Comparison of ENCODE assay signal across 18 cellular contexts in genomic region chr7:42650171-42650570, GRCh38.
"Had no signal": no experiment of that assay in that cellular context is flagged by ENCODE, and none has a peak within 500 bp of the region (broad histone marks: within the 10 kb centered on the region; RNA-seq: fewer than 3 reads in every experiment).

No MANE protein-coding gene starts in this region.

- ATAC-seq: activated CD8-positive, alpha-beta memory T cell treated with anti-CD3 and anti-CD28 coated beads, Interleukin-2, amount 10 ng/mL, durations not matched to agents 7 days and 5 days; activated CD8-positive, alpha-beta T cell treated with anti-CD3 and anti-CD28 coated beads for 36 hours; foreskin keratinocyte; stimulated activated naive B cell treated with anti-CD40 and anti-IgM and Interleukin-4, amounts not matched to agents 10 μg/mL and 1 μg/mL and 100 μg/mL, for 72 hours had no signal

- DNase-seq: activated CD4-positive, alpha-beta T cell treated with anti-CD3 and anti-CD28 coated beads, Interleukin-2, amount 10 ng/mL, durations not matched to agents 7 days and 5 days; activated CD4-positive, CD25-positive, alpha-beta regulatory T cell treated with anti-CD3 and anti-CD28 coated beads, Interleukin-2, amount 50 U/mL, for 72 hours; activated CD8-positive, alpha-beta memory T cell treated with anti-CD3 and anti-CD28 coated beads, Interleukin-2, amount 10 ng/mL, durations not matched to agents 7 days and 5 days; activated CD8-positive, alpha-beta T cell treated with anti-CD3 and anti-CD28 coated beads for 36 hours; activated effector memory CD4-positive, alpha-beta T cell treated with anti-CD3 and anti-CD28 coated beads, Interleukin-2, amount 50 U/mL, for 16 hours; activated naive CD4-positive, alpha-beta T cell treated with anti-CD3 and anti-CD28 coated beads, Interleukin-2, amount 10 ng/mL, durations not matched to agents 7 days and 5 days; activated T-cell treated with anti-CD3 and anti-CD28 coated beads for 4 hours; effector memory CD4-positive, alpha-beta T cell; foreskin keratinocyte; glutamatergic neuron; mesenchymal stem cell; sigmoid colon; stimulated activated CD4-positive, alpha-beta T cell treated with anti-CD3 and anti-CD28 coated beads, Interleukin-15, amount 100 ng/mL, for 24 hours; stimulated activated CD8-positive, alpha-beta memory T cell treated with anti-CD3 and anti-CD28 coated beads, Interleukin-4, amount 100 ng/mL, for 48 hours; stimulated activated naive B cell treated with anti-CD40 and anti-IgM and Interleukin-4, amounts not matched to agents 10 μg/mL and 1 μg/mL and 100 μg/mL, for 72 hours; T-helper 1 cell; upper lobe of left lung; WERI-Rb-1 had no signal
